24 cellular contexts compared by ENCODE assay signal in genomic region chr3:172371544-172371943, GRCh38.
"Had no signal": no experiment of that assay in that cellular context is flagged by ENCODE, and none has a peak within 500 bp of the region (broad histone marks: within the 10 kb centered on the region; RNA-seq: fewer than 3 reads in every experiment).

No MANE protein-coding gene starts in this region.

- H3K4me3 Mint-ChIP-seq: mesothelial cell of epicardium, naive B cell had no signal

- FAIRE-seq: colon, endothelial cell of umbilical vein, frontal cortex, islet of Langerhans, keratinocyte had no signal

- H3K27me3 Mint-ChIP-seq: naive B cell had no signal

- H3K4me1 Mint-ChIP-seq: naive B cell had no signal

- DNase-seq: dermis blood vessel endothelial cell; dorsolateral prefrontal cortex; effector CD4-positive, alpha-beta T cell; effector memory CD4-positive, alpha-beta T cell; foreskin keratinocyte; glutamatergic neuron; head of caudate nucleus; heart right ventricle; hippocampal formation; left cardiac atrium; left lung; left ventricle myocardium superior; lower lobe of right lung; mesenchymal stem cell; mucosa of descending colon; naive B cell had no signal

- H3K27ac Mint-ChIP-seq: mesothelial cell of epicardium, naive B cell had no signal

- H3K27me3 ChIP-seq: dorsolateral prefrontal cortex, esophagus muscularis mucosa, foreskin keratinocyte, heart right ventricle, left lung had no signal

- H3K4me3 ChIP-seq: coronary artery, dorsolateral prefrontal cortex, esophagus muscularis mucosa, heart right ventricle, left lung, lower lobe of right lung, mucosa of descending colon had no signal

- H3K9me3 ChIP-seq: esophagus muscularis mucosa, heart right ventricle, left lung, lower lobe of right lung, mucosa of descending colon had no signal

- H3K36me3 Mint-ChIP-seq: naive B cell had no signal

- H3K27ac ChIP-seq: coronary artery, dorsolateral prefrontal cortex, esophagus muscularis mucosa, foreskin keratinocyte, left lung, lower lobe of right lung had no signal

- H3K4me1 ChIP-seq: foreskin keratinocyte, left lung, lower lobe of right lung had no signal

- H3K9me3 Mint-ChIP-seq: mesothelial cell of epicardium, naive B cell had no signal

- ATAC-seq: foreskin keratinocyte, heart right ventricle, left cardiac atrium, left lung, left ventricle myocardium superior, lower lobe of right lung, mucosa of descending colon had no signal
